1 cellular context compared by ENCODE assay signal in genomic region chr11:128502736-128503135, GRCh38.
TF ChIP-seq lines count a peak whose summit lies in the region.

No MANE protein-coding gene starts in this region.

TF ChIP-seq in GM12878, 131 proteins besides CTCF, POLR2A, EP300 and RAD21 (continued from another document):
- TF ChIP-seq BCLAF1 (IDR thresholded peaks at IDR 0.05) (no peak), STAT1 (conservative IDR thresholded peaks at IDR 0.05) (no peak)
TF ChIP-seq in GM12878: peak in this region for 0.
